17 cellular contexts compared by ENCODE assay signal in genomic region chr3:89165636-89166312, GRCh38. TPM values are rescaled to one million over a fixed set of nuclear protein-coding genes. Genes with fewer than 3 reads are reported as not detected.
DNase-seq lines count a peak whose midpoint lies in the region; ATAC-seq and TF ChIP-seq lines count a peak whose summit lies in the region.
"Had no signal": no experiment of that assay in that cellular context is flagged by ENCODE, and none has a peak within 500 bp of the region (broad histone marks: within the 10 kb centered on the region; RNA-seq: fewer than 3 reads in every experiment).

No MANE protein-coding gene starts in this region.

- peak overlapping the region; percentile 76 for H3K27ac Mint-ChIP-seq in WTC11
- H3K27ac Mint-ChIP-seq in neural crest cell (ENCODE audit: unreplicated experiment): peak overlapping the region; percentile 16

- CTCF ChIA-PET in WTC11 (lab: Charles Lee): no interaction called here

- ATAC-seq in WTC11 (peak; percentile 97), HG02852 (IDR thresholded peaks at IDR 0.05; ENCODE audit: unreplicated experiment) (no peak)

- H3K9me3 ChIP-seq in HAP-1: no peaks in the 10 kb centered on the region

- TF ChIP-seq CTCF in WTC11 (IDR thresholded peaks at IDR 0.05) (no peak), neural crest cell (conservative IDR thresholded peaks at IDR 0.05) (no peak)

- no peaks in the 10 kb centered on the region for H3K36me3 Mint-ChIP-seq in WTC11
- no peaks in the 10 kb centered on the region for H3K36me3 Mint-ChIP-seq in neural crest cell (ENCODE audit: low read depth)

- POLR2A ChIA-PET in WTC11 (lab: Charles Lee): no interaction called here

- H3K4me1 ChIP-seq in HAP-1: peaks cover 22% of the 10 kb centered on the region

- H3K36me3 ChIP-seq in HAP-1 (replicated peaks): no peaks in the 10 kb centered on the region

- H3K4me1 Mint-ChIP-seq in WTC11 (peaks cover 43% of the 10 kb centered on the region), neural crest cell (peaks cover 33% of the 10 kb centered on the region)

- H3K27me3 Mint-ChIP-seq in WTC11 (ENCODE audit: low read depth): no peaks in the 10 kb centered on the region
- no peaks in the 10 kb centered on the region for H3K27me3 Mint-ChIP-seq in neural crest cell (ENCODE audit: low read depth)

- in situ Hi-C loops in HAP-1 (cut with MboI; ENCODE audit: low sequenced_read_pairs): no loop called here

- H3K27me3 ChIP-seq in HAP-1 (ENCODE audit: low read depth): no peaks in the 10 kb centered on the region

- peak; percentile 55 to 62 for DNase-seq in HAP-1 (ENCODE audit: low spot score in 2 of 2)
- no peak for DNase-seq in WTC11 (ENCODE audit: low spot score)
- peak; percentile 46 for DNase-seq in iPS DF 4.7 (ENCODE audit: extremely low read depth, low spot score)
- no peak for DNase-seq in neural crest cell (ENCODE audit: low read depth, low spot score)
- no peak for DNase-seq in EL
- no peak for DNase-seq in RPMI8226
- DNase-seq in HUDEP-2 (lab: John Stamatoyannopoulos, UW; ENCODE audit: unreplicated experiment in 76 of 76): no peak
- DNase-seq: HCEC 1CT, NCI-H1048, NCI-H1436 treated with DMSO at 0.1 percent for 48 hours, NCI-H2081 treated with DMSO at 0.1 percent for 48 hours, NCI-H2227 treated with DMSO at 0.1 percent for 48 hours, NCI-H524, SHP77 treated with DMSO at 0.1 percent for 48 hours had no signal

- H3K4me3 Mint-ChIP-seq in WTC11: peak overlapping the region; percentile 16; the same call in 1 of the 2 replicates
- H3K4me3 Mint-ChIP-seq in neural crest cell: no peak overlapping the region

- H3K9me3 Mint-ChIP-seq in WTC11: no peaks in the 10 kb centered on the region
- H3K9me3 Mint-ChIP-seq in neural crest cell: no peaks in the 10 kb centered on the region

- no peak overlapping the region for H3K4me3 ChIP-seq in HAP-1

TF ChIP-seq in WTC11, 78 proteins besides CTCF, POLR2A, EP300 and RAD21:
- no peak for TF ChIP-seq E2F5 (CRISPR knock-in tag; IDR thresholded peaks at IDR 0.05)
- TF ChIP-seq ARID4B (CRISPR knock-in tag; IDR thresholded peaks at IDR 0.05; ENCODE audit: borderline replicate concordance): no peak
- TF ChIP-seq E2F1 (CRISPR knock-in tag; IDR thresholded peaks at IDR 0.05): no peak
- peak; percentile 40; the same call in 1 of the 2 replicates for TF ChIP-seq TEAD1 (CRISPR knock-in tag; IDR thresholded peaks at IDR 0.05)
- no peak for TF ChIP-seq ZSCAN18 (CRISPR knock-in tag; IDR thresholded peaks at IDR 0.05)
- TF ChIP-seq MLX (CRISPR knock-in tag; IDR thresholded peaks at IDR 0.05): no peak

RNA-seq across cellular contexts. Expression of gene EPHA3, which starts 58.4 kb away (rescaled TPM):
- total RNA-seq in WTC11 (2021) (0.32 to 0.74 TPM (median 0.41 TPM) in 3 replicates), neural crest cell (22.1 and 24.6 TPM in 2 replicates)
- total RNA-seq: Daoy, MCF 10A had no signal

Comparison
In these comparisons a context has a peak if more than half of its experiments do, and no peak if none do; other contexts are left out.
1. DNase-seq: peak in HAP-1 (2 of 2) and iPS DF 4.7 (single experiment); none in WTC11 (single experiment), neural crest cell (single experiment), EL (single experiment), RPMI8226 (single experiment) and HUDEP-2 (0 of 76).
2. RNA of gene EPHA3, which starts 58.4 kb away (total RNA-seq): 22.1 to 24.6 TPM in neural crest cell; 0.32 to 0.74 TPM in WTC11; every median in the first group is over 10 times any median in the second.